ENCODE assay signal across 14 cellular contexts in the genomic region with DNA sequence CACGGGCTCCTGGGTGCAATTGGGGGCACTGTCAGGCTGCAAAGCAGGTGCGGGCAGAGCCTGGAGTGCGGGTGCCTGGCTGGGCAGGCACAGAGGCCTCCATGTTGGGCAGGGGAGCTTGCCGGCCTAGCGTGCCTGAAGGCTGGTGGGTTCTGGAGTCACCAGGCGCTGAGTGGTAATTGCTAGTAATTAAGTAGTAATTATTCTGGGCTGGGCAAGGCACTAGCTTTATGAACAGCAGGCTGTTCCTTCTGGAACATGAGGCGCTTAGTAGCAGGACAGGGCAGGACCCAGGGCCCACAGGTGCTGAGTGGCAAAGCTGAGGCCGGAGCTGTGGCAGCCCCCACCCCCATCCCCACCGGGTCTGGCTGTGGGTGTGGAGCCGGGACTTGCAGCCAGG.
"Had no signal": no experiment of that assay in that cellular context is flagged by ENCODE, and none has a peak within 500 bp of the region (broad histone marks: within the 10 kb centered on the region; RNA-seq: fewer than 3 reads in every experiment).

No MANE protein-coding gene starts in this region.

- H3K4me3 Mint-ChIP-seq: activated T-helper 1 cell treated with anti-CD3 and anti-CD28 coated beads, Interleukin-12 subunit alpha, Interleukin-12 subunit beta, Interleukin-2, Interleukin-4 antibody, amounts not matched to agents 30 ng/mL and 10 ng/mL and 1 ng/mL, durations not matched to agents 14 hours and 24 hours and 36 hours; dendritic cell treated with granulocyte-macrophage colony-stimulating factor and Interleukin-4, amounts not matched to agents 40 ng/mL and 50 ng/mL, for 4 days; effector memory CD8-positive, alpha-beta T cell; immature natural killer cell; natural killer cell treated with Interleukin-12 subunit alpha and Interleukin-12 subunit beta and Interleukin-15 and Interleukin-18, amount 100 ng/mL, for 72 hours; stimulated activated memory B cell treated with anti-CD40 and anti-IgM and Interleukin-4, amounts not matched to agents 10 μg/mL and 1 μg/mL and 100 μg/mL, for 72 hours had no signal

- H3K27ac Mint-ChIP-seq: activated T-helper 1 cell treated with anti-CD3 and anti-CD28 coated beads, Interleukin-12 subunit alpha, Interleukin-12 subunit beta, Interleukin-2, Interleukin-4 antibody, amounts not matched to agents 30 ng/mL and 10 ng/mL and 1 ng/mL, durations not matched to agents 14 hours and 24 hours and 36 hours; dendritic cell treated with granulocyte-macrophage colony-stimulating factor and Interleukin-4, amounts not matched to agents 40 ng/mL and 50 ng/mL, for 4 days; immature natural killer cell; natural killer cell treated with Interleukin-12 subunit alpha and Interleukin-12 subunit beta and Interleukin-15 and Interleukin-18, amount 100 ng/mL, for 72 hours; stimulated activated memory B cell treated with anti-CD40 and anti-IgM and Interleukin-4, amounts not matched to agents 10 μg/mL and 1 μg/mL and 100 μg/mL, for 72 hours had no signal

- H3K9me3 ChIP-seq: heart left ventricle, tibial nerve, vagina had no signal

- H3K36me3 Mint-ChIP-seq: immature natural killer cell; natural killer cell treated with Interleukin-12 subunit alpha and Interleukin-12 subunit beta and Interleukin-15 and Interleukin-18, amount 100 ng/mL, for 72 hours had no signal

- H3K27me3 Mint-ChIP-seq: dendritic cell treated with granulocyte-macrophage colony-stimulating factor and Interleukin-4, amounts not matched to agents 40 ng/mL and 50 ng/mL, for 4 days; effector memory CD8-positive, alpha-beta T cell; natural killer cell treated with Interleukin-12 subunit alpha and Interleukin-12 subunit beta and Interleukin-15 and Interleukin-18, amount 100 ng/mL, for 72 hours; stimulated activated memory B cell treated with anti-CD40 and anti-IgM and Interleukin-4, amounts not matched to agents 10 μg/mL and 1 μg/mL and 100 μg/mL, for 72 hours had no signal

- ATAC-seq: activated CD4-positive, CD25-positive, alpha-beta regulatory T cell treated with anti-CD3 and anti-CD28 coated beads, Interleukin-2, amount 50 U/mL, for 24 hours; effector memory CD8-positive, alpha-beta T cell; heart left ventricle; natural killer cell treated with Interleukin-12 subunit alpha and Interleukin-12 subunit beta and Interleukin-15 and Interleukin-18, amount 100 ng/mL, for 72 hours; stimulated activated memory B cell treated with anti-CD40 and anti-IgM and Interleukin-4, amounts not matched to agents 10 μg/mL and 1 μg/mL and 100 μg/mL, for 72 hours had no signal

- DNase-seq: activated naive CD4-positive, alpha-beta T cell; anterior cingulate cortex; effector memory CD8-positive, alpha-beta T cell; heart left ventricle; immature natural killer cell; posterior cingulate gyrus; stimulated activated CD4-positive, alpha-beta T cell treated with anti-CD3 and anti-CD28 coated beads, Interleukin-2, amount 100 ng/mL, for 48 hours had no signal

- H3K4me1 Mint-ChIP-seq: immature natural killer cell had no signal
